Comparison of ENCODE assay signal across 9 cellular contexts in the genomic region with DNA sequence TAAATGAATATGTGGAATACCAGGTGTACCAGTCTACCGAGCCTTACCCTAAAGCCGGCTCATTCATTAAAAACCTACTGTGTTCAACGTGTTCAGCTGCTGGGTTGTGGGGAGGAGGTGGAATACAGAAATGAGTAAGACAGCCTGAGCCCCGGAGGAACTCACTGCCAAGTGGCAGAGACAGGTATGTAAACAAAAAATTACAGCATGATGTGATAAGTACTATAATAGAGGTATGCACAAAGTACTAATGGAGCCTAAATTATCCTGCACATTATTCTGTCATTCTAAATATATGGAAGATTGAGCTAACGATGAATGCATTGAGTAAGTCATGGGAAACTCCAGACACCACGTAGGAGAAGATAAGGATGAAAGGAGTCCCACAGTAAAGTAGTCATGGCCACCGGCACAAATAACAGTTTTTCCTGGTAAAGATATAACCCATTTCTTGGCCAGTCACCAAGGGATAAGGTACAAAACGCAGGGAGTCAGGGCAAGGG. TPM values are rescaled to one million over a fixed set of nuclear protein-coding genes. Genes with fewer than 3 reads are reported as not detected.
A peak's percentile ranks its signal among the peaks of the same experiment; 100 is the strongest.
DNase-seq lines count a peak whose midpoint lies in the region; ATAC-seq and TF ChIP-seq lines count a peak whose summit lies in the region.
"Had no signal": no experiment of that assay in that cellular context is flagged by ENCODE, and none has a peak within 500 bp of the region (broad histone marks: within the 10 kb centered on the region; RNA-seq: fewer than 3 reads in every experiment).

No MANE protein-coding gene starts in this region.

- peak overlapping the region; percentile 63 for H3K27ac ChIP-seq in CD4-positive, CD25-positive, alpha-beta regulatory T cell (ENCODE audit: insufficient read depth, low read length, poor library complexity, severe bottlenecking)

- ATAC-seq in CD4-positive, CD25-positive, alpha-beta regulatory T cell (ENCODE audit: low read depth in 2 of 2) = peak; percentile 79 to 82
- ATAC-seq in GM18868 (IDR thresholded peaks at IDR 0.05; ENCODE audit: unreplicated experiment) (peak; percentile 72), HG03066 (IDR thresholded peaks at IDR 0.05; ENCODE audit: low read depth, unreplicated experiment) (peak; percentile 46)

- intact Hi-C loops in Calu3 (cut with micrococcal nuclease; ENCODE audit: unreplicated experiment) = no loop called here

- in situ Hi-C loops in G401 (cut with HindIII; ENCODE audit: low sequenced_read_pairs) = no loop called here

- H3K4me3 Mint-ChIP-seq in CD4-positive, CD25-positive, alpha-beta regulatory T cell = no peak overlapping the region
- no peak overlapping the region for H3K4me3 Mint-ChIP-seq in activated CD4-positive, alpha-beta memory T cell treated with anti-CD3 and anti-CD28 coated beads, Interleukin-2, amount 10 ng/mL, durations not matched to agents 7 days and 5 days
- no peak overlapping the region for H3K4me3 Mint-ChIP-seq in Calu3 (ENCODE audit: low read depth, unreplicated experiment)
- H3K4me3 Mint-ChIP-seq: activated B cell treated with CpG ODN at 0.5 μM for 24 hours had no signal

- peak overlapping the region in 1 of 3 donors; percentile 32 for H3K27ac Mint-ChIP-seq in CD4-positive, CD25-positive, alpha-beta regulatory T cell
- peak overlapping the region; percentile 58 for H3K27ac Mint-ChIP-seq in activated CD4-positive, alpha-beta memory T cell treated with anti-CD3 and anti-CD28 coated beads, Interleukin-2, amount 10 ng/mL, durations not matched to agents 7 days and 5 days
- no peak overlapping the region for H3K27ac Mint-ChIP-seq in Calu3 (ENCODE audit: unreplicated experiment)
- H3K27ac Mint-ChIP-seq: activated B cell treated with CpG ODN at 0.5 μM for 24 hours had no signal

- no peaks in the 10 kb centered on the region for H3K36me3 Mint-ChIP-seq in CD4-positive, CD25-positive, alpha-beta regulatory T cell
- peaks cover 4% of the 10 kb centered on the region for H3K36me3 Mint-ChIP-seq in activated CD4-positive, alpha-beta memory T cell treated with anti-CD3 and anti-CD28 coated beads, Interleukin-2, amount 10 ng/mL, durations not matched to agents 7 days and 5 days (ENCODE audit: low read depth)
- H3K36me3 Mint-ChIP-seq in Calu3 (ENCODE audit: insufficient read depth, unreplicated experiment) = no peaks in the 10 kb centered on the region

- no peaks in the 10 kb centered on the region for H3K27me3 Mint-ChIP-seq in CD4-positive, CD25-positive, alpha-beta regulatory T cell
- peaks cover 10% of the 10 kb centered on the region for H3K27me3 Mint-ChIP-seq in activated CD4-positive, alpha-beta memory T cell treated with anti-CD3 and anti-CD28 coated beads, Interleukin-2, amount 10 ng/mL, durations not matched to agents 7 days and 5 days
- H3K27me3 Mint-ChIP-seq in Calu3 (ENCODE audit: unreplicated experiment) = no peaks in the 10 kb centered on the region

- peak in 2 of 3 donors; percentile 36 to 84 for DNase-seq in CD4-positive, CD25-positive, alpha-beta regulatory T cell
- DNase-seq in activated CD4-positive, alpha-beta memory T cell treated with anti-CD3 and anti-CD28 coated beads, Interleukin-2, amount 10 ng/mL, durations not matched to agents 7 days and 5 days = peak; percentile 59
- DNase-seq in Calu3 (no peak), cerebellar nuclear complex (lab: John Stamatoyannopoulos, UW) (no peak), G401 (ENCODE audit: low spot score) (no peak), C1 segment of cervical spinal cord (lab: John Stamatoyannopoulos, UW) (no peak)
- DNase-seq: activated B cell treated with CpG ODN at 0.5 μM for 24 hours had no signal

- peaks cover 0 to 1% (median 0%) of the 10 kb centered on the region in 7 donors for H3K9me3 Mint-ChIP-seq in CD4-positive, CD25-positive, alpha-beta regulatory T cell
- H3K9me3 Mint-ChIP-seq in activated CD4-positive, alpha-beta memory T cell treated with anti-CD3 and anti-CD28 coated beads, Interleukin-2, amount 10 ng/mL, durations not matched to agents 7 days and 5 days = no peaks in the 10 kb centered on the region
- no peaks in the 10 kb centered on the region for H3K9me3 Mint-ChIP-seq in Calu3 (ENCODE audit: low read depth, unreplicated experiment)
- H3K9me3 Mint-ChIP-seq: activated B cell treated with CpG ODN at 0.5 μM for 24 hours had no signal

- H3K9me3 ChIP-seq in CD4-positive, CD25-positive, alpha-beta regulatory T cell (ENCODE audit: control insufficient read depth in 2 of 2, low read length in 2 of 2) = no peaks in the 10 kb centered on the region

- no peak for TF ChIP-seq CTCF in Calu3 (IDR thresholded peaks at IDR 0.05; ENCODE audit: unreplicated experiment)

- H3K27me3 ChIP-seq in CD4-positive, CD25-positive, alpha-beta regulatory T cell (ENCODE audit: control insufficient read depth, insufficient read depth, low read length) = no peaks in the 10 kb centered on the region

- peaks cover 0 to 5% (median 3%) of the 10 kb centered on the region in 4 donors for H3K4me1 Mint-ChIP-seq in CD4-positive, CD25-positive, alpha-beta regulatory T cell
- H3K4me1 Mint-ChIP-seq in activated CD4-positive, alpha-beta memory T cell treated with anti-CD3 and anti-CD28 coated beads, Interleukin-2, amount 10 ng/mL, durations not matched to agents 7 days and 5 days = no peaks in the 10 kb centered on the region
- peaks cover 9% of the 10 kb centered on the region for H3K4me1 Mint-ChIP-seq in Calu3 (ENCODE audit: low read depth, unreplicated experiment)

- no peaks in the 10 kb centered on the region for H3K36me3 ChIP-seq in CD4-positive, CD25-positive, alpha-beta regulatory T cell (ENCODE audit: control insufficient read depth, insufficient read depth, low read length)

- POLR2A ChIA-PET in activated CD4-positive, alpha-beta memory T cell treated with anti-CD3 and anti-CD28 coated beads, Interleukin-2, amount 10 ng/mL, durations not matched to agents 7 days and 5 days (lab: Charles Lee) = interaction anchor here (0.6 to 2.2 kb wide), 6 partner anchors 12 to 227 kb away, joined by 3 to 6 read pairs (median 4); a partner anchor contains a TSS

- peak overlapping the region; percentile 88 for H3K4me3 ChIP-seq in CD4-positive, CD25-positive, alpha-beta regulatory T cell (ENCODE audit: low read depth, low read length)

- H3K4me1 ChIP-seq in CD4-positive, CD25-positive, alpha-beta regulatory T cell (ENCODE audit: control insufficient read depth, insufficient read depth, low read length, poor library complexity, severe bottlenecking) = peaks cover 17% of the 10 kb centered on the region

- no TSS peak for BruUV-seq in Calu3 (replicated peaks; lab: Mats Ljungman, UMichigan)

- CTCF ChIA-PET in activated CD4-positive, alpha-beta memory T cell treated with anti-CD3 and anti-CD28 coated beads, Interleukin-2, amount 10 ng/mL, durations not matched to agents 7 days and 5 days (lab: Charles Lee) = interaction anchor here (0.7 to 1.7 kb wide), 4 partner anchors 14 to 504 kb away, joined by 3 to 8 read pairs (median 4); a partner anchor contains a TSS
- CTCF ChIA-PET in Calu3 (lab: Charles Lee) = interaction anchor here (0.9 kb wide), 1 partner anchor 16 kb away, joined by 3 read pairs; no protein-coding TSS in a partner anchor

RNA-seq across cellular contexts. Expression of a gene that starts 6.9 kb away (rescaled TPM):
- 40.9 TPM for total RNA-seq in CD4-positive, CD25-positive, alpha-beta regulatory T cell
- polyA plus RNA-seq in CD4-positive, CD25-positive, alpha-beta regulatory T cell = 10 to 100 TPM; 27.3 to 41.7 (median 39.4) TPM
- total RNA-seq in activated CD4-positive, alpha-beta memory T cell treated with anti-CD3 and anti-CD28 coated beads, Interleukin-2, amount 10 ng/mL, durations not matched to agents 7 days and 5 days = 1 to 10 TPM; 5.5 to 6.0 TPM
- total RNA-seq in Calu3 (2022) = 0.54 TPM in 1 of 2 replicates, not detected in the other
- 9.9 and 16.8 TPM in 2 replicates for total RNA-seq in G401 (2014; rRNA removed; shearing (Covaris generic))

Comparison
In these comparisons a context has a peak if more than half of its experiments do, and no peak if none do; other contexts are left out.
1. DNase-seq: peak in CD4-positive, CD25-positive, alpha-beta regulatory T cell (2 of 3) and activated CD4-positive, alpha-beta memory T cell treated with anti-CD3 and anti-CD28 coated beads, Interleukin-2, amount 10 ng/mL, durations not matched to agents 7 days and 5 days (single experiment); none in Calu3 (single experiment), cerebellar nuclear complex (0 of 2), G401 (single experiment) and C1 segment of cervical spinal cord (0 of 14).
2. Peak in every context shown above with its lines, with median percentiles within 50 percentile points of each other: ATAC-seq.